In genomic region chr5:107512029-107512428, GRCh38 we compare ENCODE assay signal across 25 cellular contexts.
A peak's percentile ranks its signal among the peaks of the same experiment; 100 is the strongest.
DNase-seq lines count a peak whose midpoint lies in the region; ATAC-seq, FAIRE-seq and TF ChIP-seq lines count a peak whose summit lies in the region.
"Had no signal": no experiment of that assay in that cellular context is flagged by ENCODE, and none has a peak within 500 bp of the region (broad histone marks: within the 10 kb centered on the region; RNA-seq: fewer than 3 reads in every experiment).

No MANE protein-coding gene starts in this region.

- no peak for TF ChIP-seq CTCF in OCI-LY1 (IDR thresholded peaks at IDR 0.05; ENCODE audit: low read length)

- peak; percentile 48 for FAIRE-seq in GM12891 (lab: Jason Lieb, UNC)

- H3K36me3 ChIP-seq in OCI-LY1 (ENCODE audit: insufficient read depth, low read length): no peaks in the 10 kb centered on the region
- no peaks in the 10 kb centered on the region for H3K36me3 ChIP-seq in iPS DF 6.9 (ENCODE audit: control insufficient read depth, insufficient read depth, low read length)
- H3K36me3 ChIP-seq: BLaER1 treated with 17β-estradiol and CSF1 and Interleukin-3, amounts not matched to agents 10 nM and 100 nM; gastrocnemius medialis had no signal

- H2AFZ ChIP-seq in OCI-LY1 (ENCODE audit: low read length): 0 out of 2 replicates have a peak overlapping the region, but pooled peaks have one; percentile 25

- no peak for TF ChIP-seq POLR2A in GM12891 (IDR thresholded peaks at IDR 0.05; ENCODE audit: low read depth, low read length)

- H4K20me1 ChIP-seq in OCI-LY1 (ENCODE audit: insufficient read depth, low read length): no peaks in the 10 kb centered on the region
- H4K20me1 ChIP-seq: BLaER1 treated with 17β-estradiol and CSF1 and Interleukin-3, amounts not matched to agents 10 nM and 100 nM had no signal

- peaks cover 85% of the 10 kb centered on the region for H3K4me1 ChIP-seq in OCI-LY1 (ENCODE audit: insufficient read depth, low read length, severe bottlenecking)
- peaks cover 2% of the 10 kb centered on the region; the same call in 1 of the 2 replicates for H3K4me1 ChIP-seq in iPS DF 6.9 (ENCODE audit: control insufficient read depth, insufficient read depth, low read length)
- H3K4me1 ChIP-seq: gastrocnemius medialis had no signal

- H3K9me3 ChIP-seq in OCI-LY1 (ENCODE audit: low read length) (no peaks in the 10 kb centered on the region), iPS DF 6.9 (ENCODE audit: control insufficient read depth, insufficient read depth, low read length) (no peaks in the 10 kb centered on the region; the same call in 1 of the 2 replicates)
- H3K9me3 ChIP-seq: BLaER1 treated with 17β-estradiol and CSF1 and Interleukin-3, amounts not matched to agents 10 nM and 100 nM; gastrocnemius medialis had no signal

- peak overlapping the region; percentile 65 for H3K4me2 ChIP-seq in OCI-LY1 (ENCODE audit: low read length)
- H3K4me2 ChIP-seq: BLaER1 treated with 17β-estradiol and CSF1 and Interleukin-3, amounts not matched to agents 10 nM and 100 nM had no signal

- H3F3A ChIP-seq in OCI-LY1 (ENCODE audit: insufficient read depth, low read length): no peaks in the 10 kb centered on the region; the same call in 1 of the 2 replicates

- ATAC-seq in HG02571 (IDR thresholded peaks at IDR 0.05; ENCODE audit: unreplicated experiment) (peak; percentile 47), HG02970 (IDR thresholded peaks at IDR 0.05; ENCODE audit: low FRiP score, unreplicated experiment) (no peak)
- ATAC-seq: activated T-cell treated with anti-CD3 and anti-CD28 coated beads, Interleukin-2, amount 50 U/mL, for 72 hours; esophagus mucosa; gastrocnemius medialis; left colon; naive thymus-derived CD8-positive, alpha-beta T cell; stimulated activated naive B cell treated with anti-CD40 and anti-IgM and Interleukin-4, amounts not matched to agents 10 μg/mL and 1 μg/mL and 100 μg/mL, for 72 hours had no signal

- no peaks in the 10 kb centered on the region for H3K9me2 ChIP-seq in OCI-LY1 (ENCODE audit: low read depth, low read length)

- WGBS in iPS DF 6.9 (ENCODE audit: insufficient coverage, insufficient read length): no CpG with 5 or more reads among the region's 3 CpGs

- H3K27me3 ChIP-seq in OCI-LY1 (ENCODE audit: insufficient read depth, low read length) (no peaks in the 10 kb centered on the region), iPS DF 6.9 (ENCODE audit: control insufficient read depth, insufficient read depth, low read length) (no peaks in the 10 kb centered on the region)
- H3K27me3 ChIP-seq: BLaER1 treated with 17β-estradiol and CSF1 and Interleukin-3, amounts not matched to agents 10 nM and 100 nM; gastrocnemius medialis had no signal

- H3K27ac ChIP-seq in OCI-LY1 (ENCODE audit: low read depth, low read length, poor library complexity, severe bottlenecking) (peak overlapping the region; percentile 97), iPS DF 6.9 (ENCODE audit: low read length) (no peak overlapping the region)
- H3K27ac ChIP-seq: BLaER1 treated with 17β-estradiol and CSF1 and Interleukin-3, amounts not matched to agents 10 nM and 100 nM; gastrocnemius medialis had no signal

- H3K79me2 ChIP-seq in OCI-LY1 (ENCODE audit: insufficient read depth, low read length): no peaks in the 10 kb centered on the region

- DNase-seq in GM12891 (ENCODE audit: insufficient read length, low spot score): no peak
- peak; percentile 45 for DNase-seq in iPS DF 6.9 (ENCODE audit: low read depth, low spot score)
- no peak for DNase-seq in H4 (ENCODE audit: low spot score)
- DNase-seq in NCI-H128 (lab: John Stamatoyannopoulos, UW; ENCODE audit: unreplicated experiment): no peak
- DNase-seq in retina: no peak
- DNase-seq: activated CD4-positive, CD25-positive, alpha-beta regulatory T cell treated with anti-CD3 and anti-CD28 coated beads, Interleukin-2, amount 50 U/mL, for 72 hours; activated naive CD4-positive, alpha-beta T cell treated with anti-CD3 and anti-CD28 coated beads, Interleukin-2, amount 10 ng/mL, durations not matched to agents 7 days and 5 days; activated T-cell treated with anti-CD3 and anti-CD28 coated beads, Interleukin-2, amount 50 U/mL, for 72 hours; aorta; cerebellar nuclear complex; DMS 273 treated with DMSO at 0.1 percent for 48 hours; gastrocnemius medialis; hypothalamus; left colon; naive thymus-derived CD8-positive, alpha-beta T cell; NCI-H1417; NCI-H2107; NCI-H510A treated with DMSO at 0.1 percent for 48 hours; stimulated activated naive B cell treated with anti-CD40 and anti-IgM and Interleukin-4, amounts not matched to agents 10 μg/mL and 1 μg/mL and 100 μg/mL, for 72 hours; SW 1271 had no signal

- H3K4me3 ChIP-seq in OCI-LY1 (ENCODE audit: low read depth, low read length, poor library complexity, severe bottlenecking) (peak overlapping the region; percentile 6), iPS DF 6.9 (ENCODE audit: low read length) (no peak overlapping the region)
- H3K4me3 ChIP-seq: BLaER1 treated with 17β-estradiol and CSF1 and Interleukin-3, amounts not matched to agents 10 nM and 100 nM; gastrocnemius medialis had no signal

- peak overlapping the region; percentile 56 for H3K9ac ChIP-seq in OCI-LY1 (ENCODE audit: low read length)
- H3K9ac ChIP-seq: BLaER1 treated with 17β-estradiol and CSF1 and Interleukin-3, amounts not matched to agents 10 nM and 100 nM had no signal

TF ChIP-seq in GM12891, 5 proteins besides CTCF, POLR2A, EP300 and RAD21:
- TF ChIP-seq PAX5 (IDR thresholded peaks at IDR 0.05; ENCODE audit: insufficient read depth, low read length, severe bottlenecking) (no peak), TAF1 (IDR thresholded peaks at IDR 0.05; ENCODE audit: low read depth, low read length) (no peak), POU2F2 (IDR thresholded peaks at IDR 0.05; ENCODE audit: low read depth, low read length) (no peak), POLR2AphosphoS5 (IDR thresholded peaks at IDR 0.05; ENCODE audit: low read depth, low read length) (no peak), SPI1 (IDR thresholded peaks at IDR 0.05; ENCODE audit: low read depth, low read length) (no peak)
